ENCODE assay signal across 9 cellular contexts in genomic region chr10:62043493-62043938, GRCh38.
DNase-seq lines count a peak whose midpoint lies in the region; ATAC-seq and TF ChIP-seq lines count a peak whose summit lies in the region.
"Had no signal": no experiment of that assay in that cellular context is flagged by ENCODE, and none has a peak within 500 bp of the region (broad histone marks: within the 10 kb centered on the region; RNA-seq: fewer than 3 reads in every experiment).

No MANE protein-coding gene starts in this region.

- H3K4me3 ChIP-seq in HEK293 (ENCODE audit: low read depth, low read length) (no peak overlapping the region), stomach (no peak overlapping the region)

- H3K27me3 ChIP-seq in stomach, result no peaks in the 10 kb centered on the region

- no peaks in the 10 kb centered on the region for H3K36me3 ChIP-seq in HEK293 (ENCODE audit: control insufficient read depth in 2 of 2, insufficient read depth in 1 of 2, low read length in 2 of 2)
- no peaks in the 10 kb centered on the region for H3K36me3 ChIP-seq in stomach

- no peaks in the 10 kb centered on the region for H3K36me3 Mint-ChIP-seq in T-helper 17 cell (ENCODE audit: low read depth)

- H3K4me1 Mint-ChIP-seq in T-helper 17 cell, result peaks cover 72% of the 10 kb centered on the region

- POLR2A ChIA-PET in HEK293 (lab: Yijun Ruan, JAX), result interaction anchor here (1.5 kb wide), 1 partner anchor 52 kb away, joined by 4 read pairs; no protein-coding TSS in a partner anchor

- H3K27ac ChIP-seq in HEK293 (ENCODE audit: extremely low read depth, low read depth, low read length) (no peak overlapping the region), stomach (peak overlapping the region in 3 of 5 donors; percentile 1 to 90 (median 89))

- ATAC-seq in T-helper 17 cell, result no peak
- ATAC-seq in HG02571 (IDR thresholded peaks at IDR 0.05; ENCODE audit: unreplicated experiment), result no peak
- ATAC-seq in HG02623 (IDR thresholded peaks at IDR 0.05; ENCODE audit: unreplicated experiment), result no peak
- no peak for ATAC-seq in GM21367 (IDR thresholded peaks at IDR 0.05; ENCODE audit: unreplicated experiment)

- no peaks in the 10 kb centered on the region for H3K27me3 Mint-ChIP-seq in T-helper 17 cell

- CTCF ChIA-PET in HEK293 (lab: Yijun Ruan, JAX), result interaction anchor here (0.9 to 2.9 kb wide), 3 partner anchors 10 to 202 kb away, joined by 3 to 20 read pairs (median 4); no protein-coding TSS in a partner anchor

- TF ChIP-seq POLR2A in stomach (IDR thresholded peaks at IDR 0.05), result no peak

- H3K27ac Mint-ChIP-seq in T-helper 17 cell, result peak overlapping the region; percentile 99

- H3K9me3 ChIP-seq in HEK293 (ENCODE audit: control insufficient read depth, insufficient read depth, low read depth, low read length) (no peaks in the 10 kb centered on the region), T-helper 17 cell (ENCODE audit: control insufficient read depth, low read length, poor library complexity, severe bottlenecking) (no peaks in the 10 kb centered on the region), stomach (no peaks in the 10 kb centered on the region)

- WGBS in stomach, 5 donors, result 34 to 68% (median 48%) methylated on average over 2 of the region's 2 CpGs

- peak overlapping the region; percentile 59 for H3K4me3 Mint-ChIP-seq in T-helper 17 cell

- H3K4me1 ChIP-seq in HEK293 (ENCODE audit: control insufficient read depth, insufficient read depth, low read length), result peaks cover 37% of the 10 kb centered on the region
- H3K4me1 ChIP-seq in stomach, result peaks cover 37 to 84% (median 53%) of the 10 kb centered on the region in 4 donors

- intact Hi-C loops in stomach (cut with DNase I; ENCODE audit: low total_unique reads), result no loop called here

- TF ChIP-seq EP300 in stomach (IDR thresholded peaks at IDR 0.05), result no peak

- DNase-seq in T-helper 17 cell, result no peak
- peak; percentile 35 for DNase-seq in glomerular visceral epithelial cell (ENCODE audit: extremely low spot score)
- no peak for DNase-seq in stomach
- DNase-seq: caudate nucleus, SHP77 had no signal

- TF ChIP-seq CTCF in HEK293 (tag by site-specific recombination; IDR thresholded peaks at IDR 0.05) (no peak), stomach (IDR thresholded peaks at IDR 0.05) (no peak)

TF ChIP-seq in HEK293, 187 proteins besides CTCF, POLR2A, EP300 and RAD21:
- TF ChIP-seq HIC1 (tag by site-specific recombination; IDR thresholded peaks at IDR 0.05), result 0 out of 2 replicates have a peak, but pooled peaks have one; percentile 12
- no peak for TF ChIP-seq RBAK (tag by site-specific recombination; IDR thresholded peaks at IDR 0.05)
- no peak for TF ChIP-seq ZNF114 (tag by site-specific recombination; IDR thresholded peaks at IDR 0.05)
- TF ChIP-seq TCF7L2 (IDR thresholded peaks at IDR 0.05; ENCODE audit: borderline replicate concordance, low read depth, low read length), result 0 out of 2 replicates have a peak, but pooled peaks have one; percentile 35
- TF ChIP-seq ZNF561 (tag by site-specific recombination; IDR thresholded peaks at IDR 0.05; ENCODE audit: borderline replicate concordance), result no peak
- peak; percentile 77 for TF ChIP-seq ZNF600 (tag by site-specific recombination; IDR thresholded peaks at IDR 0.05)
- no peak for TF ChIP-seq ZNF18 (tag by site-specific recombination; IDR thresholded peaks at IDR 0.05)
- peak; percentile 55 for TF ChIP-seq ZBTB44 (tag by site-specific recombination; IDR thresholded peaks at IDR 0.05)
- TF ChIP-seq ZNF629 (tag by site-specific recombination; IDR thresholded peaks at IDR 0.05), result 0 out of 2 replicates have a peak, but pooled peaks have one; percentile 7
- 0 out of 2 replicates have a peak, but pooled peaks have one; percentile 29 for TF ChIP-seq PRDM6 (tag by site-specific recombination; IDR thresholded peaks at IDR 0.05)
- TF ChIP-seq HOXD13 (CRISPR knock-in tag; IDR thresholded peaks at IDR 0.05; ENCODE audit: borderline replicate concordance), result 0 out of 2 replicates have a peak, but pooled peaks have one; percentile 24
